Comparison of ENCODE assay signal across 8 cellular contexts in genomic region chr13:52652170-52652979, GRCh38. TPM values are rescaled to one million over a fixed set of nuclear protein-coding genes. Genes with fewer than 3 reads are reported as not detected.
DNase-seq lines count a peak whose midpoint lies in the region; ATAC-seq and TF ChIP-seq lines count a peak whose summit lies in the region.

Gene SUGT1 (plus strand): TSS chr13:52652836. CDS start chr13:52652921, 85 bp downstream.

- H3K27me3 Mint-ChIP-seq in activated naive CD8-positive, alpha-beta T cell treated with anti-CD3 and anti-CD28 coated beads for 36 hours = no peaks in the 10 kb centered on the region
- H3K27me3 Mint-ChIP-seq in osteocyte (ENCODE audit: unreplicated experiment) = no peaks in the 10 kb centered on the region

- TF ChIP-seq CTCF in GM12865 (IDR thresholded peaks at IDR 0.05; ENCODE audit: insufficient read depth, low read depth, low read length, missing control alignments) = peak; percentile 77
- peak; percentile 73 for TF ChIP-seq CTCF in osteocyte (IDR thresholded peaks at IDR 0.05)
- TF ChIP-seq CTCF in thyroid gland (IDR thresholded peaks at IDR 0.05) = peak in 4 of 6 experiments; percentile 64 to 67 (median 66)

- 0 to 1% methylated on average over 29 to 51 of the region's 61 CpGs for WGBS in thyroid gland, 2 donors

- ATAC-seq in HG02642 (IDR thresholded peaks at IDR 0.05; ENCODE audit: poor library complexity, unreplicated experiment) = peak; percentile 96

- H3K4me3 ChIP-seq in GM12865 (ENCODE audit: low read depth, low read length) = peak within 1 kb of the TSS; percentile 91
- peak within 1 kb of the TSS; percentile 42 to 89 (median 83) for H3K4me3 ChIP-seq in thyroid gland (replicated peaks in 1 of 3)

- DNase-seq in GM12865 (ENCODE audit: low read depth) (peak; percentile 99), NCI-H1105 (lab: John Stamatoyannopoulos, UW) (peak; percentile 87), SKM-1 treated with dmso at 0.1 percent for 144 hours (lab: John Stamatoyannopoulos, UW; ENCODE audit: unreplicated experiment) (peak; percentile 97), head of caudate nucleus (peak; percentile 91 to 99 (median 97)), osteocyte (ENCODE audit: extremely low spot score, unreplicated experiment) (peak; percentile 99), thyroid gland (peak; percentile 99)
- peak; percentile 96 for DNase-seq in activated naive CD8-positive, alpha-beta T cell treated with anti-CD3 and anti-CD28 coated beads for 36 hours

- H3K36me3 ChIP-seq in thyroid gland = no peaks in the 10 kb centered on the region

- no peaks in the 10 kb centered on the region for H3K27me3 ChIP-seq in thyroid gland

- peaks cover 21 to 24% of the 10 kb centered on the region in 2 donors for H3K4me1 ChIP-seq in thyroid gland

- peak within 1 kb of the TSS; percentile 92 to 98 (median 96) for H3K27ac ChIP-seq in thyroid gland

- H3K9me3 ChIP-seq in thyroid gland = no peaks in the 10 kb centered on the region

- peaks cover 17% of the 10 kb centered on the region for H3K4me1 Mint-ChIP-seq in activated naive CD8-positive, alpha-beta T cell treated with anti-CD3 and anti-CD28 coated beads for 36 hours
- H3K4me1 Mint-ChIP-seq in osteocyte (ENCODE audit: unreplicated experiment) = peaks cover 13% of the 10 kb centered on the region

- H3K27ac Mint-ChIP-seq in activated naive CD8-positive, alpha-beta T cell treated with anti-CD3 and anti-CD28 coated beads for 36 hours = no peak within 1 kb of the TSS
- H3K27ac Mint-ChIP-seq in osteocyte (ENCODE audit: unreplicated experiment) = no peak within 1 kb of the TSS

- peak; percentile 36 to 78 for TF ChIP-seq POLR2A in thyroid gland (IDR thresholded peaks at IDR 0.05)

- no peak within 1 kb of the TSS for H3K4me3 Mint-ChIP-seq in activated naive CD8-positive, alpha-beta T cell treated with anti-CD3 and anti-CD28 coated beads for 36 hours
- no peak within 1 kb of the TSS for H3K4me3 Mint-ChIP-seq in osteocyte (ENCODE audit: unreplicated experiment)

- intact Hi-C loops in head of caudate nucleus (cut with DNase I) = no loop called here
- intact Hi-C loops in thyroid gland (cut with DNase I) = no loop called here

- peaks cover 22% of the 10 kb centered on the region for H3K36me3 Mint-ChIP-seq in activated naive CD8-positive, alpha-beta T cell treated with anti-CD3 and anti-CD28 coated beads for 36 hours
- H3K36me3 Mint-ChIP-seq in osteocyte (ENCODE audit: unreplicated experiment) = peaks cover 12% of the 10 kb centered on the region

- H3K9me3 Mint-ChIP-seq in activated naive CD8-positive, alpha-beta T cell treated with anti-CD3 and anti-CD28 coated beads for 36 hours = no peaks in the 10 kb centered on the region
- H3K9me3 Mint-ChIP-seq in osteocyte (ENCODE audit: unreplicated experiment) = no peaks in the 10 kb centered on the region

RNA-seq across cellular contexts. Expression of gene SUGT1, which starts in this region (rescaled TPM):
- 10 to 100 TPM; 63.6 TPM for total RNA-seq in activated naive CD8-positive, alpha-beta T cell treated with anti-CD3 and anti-CD28 coated beads for 36 hours
- 46.1 and 48.4 TPM in 2 replicates for total RNA-seq in osteocyte
- 10 to 100 TPM; 33.6 to 50.4 (median 43.1) TPM for total RNA-seq in thyroid gland

Comparison
In these comparisons a context has a peak if more than half of its experiments do, and no peak if none do; other contexts are left out.
1. Peak in every context shown above with its lines: DNase-seq, ATAC-seq, H3K4me3 ChIP-seq and H3K27ac ChIP-seq.